ENCODE assay signal across 21 cellular contexts in genomic region chr5:59390989-59391388, GRCh38.
DNase-seq lines count a peak whose midpoint lies in the region; ATAC-seq and TF ChIP-seq lines count a peak whose summit lies in the region.
"Had no signal": no experiment of that assay in that cellular context is flagged by ENCODE, and none has a peak within 500 bp of the region (broad histone marks: within the 10 kb centered on the region; RNA-seq: fewer than 3 reads in every experiment).

No MANE protein-coding gene starts in this region.

- H3K79me1 ChIP-seq in mesendoderm (ENCODE audit: low read length): no peaks in the 10 kb centered on the region

- H3K4me3 Mint-ChIP-seq in activated B cell treated with CpG ODN at 0.5 μM for 24 hours: no peak overlapping the region
- no peak overlapping the region for H3K4me3 Mint-ChIP-seq in stimulated activated naive CD8-positive, alpha-beta T cell treated with anti-CD3 and anti-CD28 coated beads, Interleukin-15, amount 100 ng/mL, for 72 hours
- H3K4me3 Mint-ChIP-seq: CD8-positive, alpha-beta memory T cell had no signal

- no peaks in the 10 kb centered on the region for H3K27me3 Mint-ChIP-seq in activated B cell treated with CpG ODN at 0.5 μM for 24 hours
- peaks cover 8% of the 10 kb centered on the region for H3K27me3 Mint-ChIP-seq in stimulated activated naive CD8-positive, alpha-beta T cell treated with anti-CD3 and anti-CD28 coated beads, Interleukin-15, amount 100 ng/mL, for 72 hours

- H3K36me3 ChIP-seq in mesendoderm (ENCODE audit: control insufficient read depth, insufficient read depth, low read length) (no peaks in the 10 kb centered on the region), stomach smooth muscle (ENCODE audit: control insufficient read depth in 2 of 2, insufficient read depth in 2 of 2, low read length in 2 of 2) (no peaks in the 10 kb centered on the region), right lobe of liver (no peaks in the 10 kb centered on the region)
- H3K36me3 ChIP-seq: MG63 had no signal

- H3K27ac ChIP-seq in mesendoderm (ENCODE audit: low read depth, low read length) (no peak overlapping the region), stomach smooth muscle (ENCODE audit: low read length) (peak overlapping the region; percentile 7), right lobe of liver (no peak overlapping the region)
- H3K27ac ChIP-seq: 22Rv1 had no signal

- H3K9ac ChIP-seq in mesendoderm (ENCODE audit: low read length) (no peak overlapping the region), stomach smooth muscle (ENCODE audit: low read length in 2 of 2) (no peak overlapping the region)

- H2AK5ac ChIP-seq in mesendoderm (ENCODE audit: low read length): no peak overlapping the region

- H3K27me3 ChIP-seq in mesendoderm (ENCODE audit: insufficient read depth, low read length, poor library complexity) (no peaks in the 10 kb centered on the region), stomach smooth muscle (ENCODE audit: control insufficient read depth in 1 of 2, insufficient read depth in 2 of 2, low read length in 2 of 2) (no peaks in the 10 kb centered on the region), right lobe of liver (no peaks in the 10 kb centered on the region)
- H3K27me3 ChIP-seq: MG63 had no signal

- H3K9me3 Mint-ChIP-seq in activated B cell treated with CpG ODN at 0.5 μM for 24 hours: no peaks in the 10 kb centered on the region
- no peaks in the 10 kb centered on the region for H3K9me3 Mint-ChIP-seq in stimulated activated naive CD8-positive, alpha-beta T cell treated with anti-CD3 and anti-CD28 coated beads, Interleukin-15, amount 100 ng/mL, for 72 hours
- H3K9me3 Mint-ChIP-seq: CD8-positive, alpha-beta memory T cell had no signal

- H3K4me2 ChIP-seq in mesendoderm (ENCODE audit: low read length): no peak overlapping the region

- POLR2A ChIA-PET in activated B cell treated with CpG ODN at 0.5 μM for 24 hours (lab: Charles Lee): no interaction called here

- intact Hi-C loops in activated B cell treated with CpG ODN at 0.5 μM for 24 hours (cut with micrococcal nuclease) (loop anchor here (1.0 to 5.0 kb wide), 5 partner anchors 116 to 1276 kb away; no protein-coding TSS in a partner anchor), right lobe of liver (cut with DNase I) (no loop called here)

- H2BK15ac ChIP-seq in mesendoderm (replicated peaks; ENCODE audit: low read depth): peak overlapping the region; percentile 74

- H3K18ac ChIP-seq in mesendoderm (ENCODE audit: low read length): no peak overlapping the region

- peaks cover 14% of the 10 kb centered on the region for H3K4me1 Mint-ChIP-seq in activated B cell treated with CpG ODN at 0.5 μM for 24 hours
- H3K4me1 Mint-ChIP-seq in stimulated activated naive CD8-positive, alpha-beta T cell treated with anti-CD3 and anti-CD28 coated beads, Interleukin-15, amount 100 ng/mL, for 72 hours: no peaks in the 10 kb centered on the region
- H3K4me1 Mint-ChIP-seq: CD8-positive, alpha-beta memory T cell had no signal

- no peak overlapping the region for H3K4ac ChIP-seq in mesendoderm (ENCODE audit: low read depth, low read length)

- peak overlapping the region; percentile 5 for H3K27ac Mint-ChIP-seq in activated B cell treated with CpG ODN at 0.5 μM for 24 hours
- no peak overlapping the region for H3K27ac Mint-ChIP-seq in stimulated activated naive CD8-positive, alpha-beta T cell treated with anti-CD3 and anti-CD28 coated beads, Interleukin-15, amount 100 ng/mL, for 72 hours

- no peak overlapping the region for H2BK5ac ChIP-seq in mesendoderm (ENCODE audit: low read length)

- H3K4me3 ChIP-seq in mesendoderm (ENCODE audit: low read length) (no peak overlapping the region), stomach smooth muscle (ENCODE audit: low read length in 2 of 2) (no peak overlapping the region), right lobe of liver (no peak overlapping the region)
- H3K4me3 ChIP-seq: MG63 had no signal

- H3K4me1 ChIP-seq in mesendoderm (ENCODE audit: control insufficient read depth, low read depth, low read length) (no peaks in the 10 kb centered on the region), stomach smooth muscle (ENCODE audit: control insufficient read depth, insufficient read depth, low read length) (no peaks in the 10 kb centered on the region), right lobe of liver (no peaks in the 10 kb centered on the region)

- H3K56ac ChIP-seq in mesendoderm (ENCODE audit: low read length): no peak overlapping the region

- H3K79me2 ChIP-seq in mesendoderm (ENCODE audit: control insufficient read depth, insufficient read depth, low read length): no peaks in the 10 kb centered on the region

- ATAC-seq in activated B cell treated with CpG ODN at 0.5 μM for 24 hours (ENCODE audit: low read depth) (no peak), right lobe of liver (no peak), GM21717 (IDR thresholded peaks at IDR 0.05; ENCODE audit: unreplicated experiment) (no peak)
- ATAC-seq in stimulated activated naive CD8-positive, alpha-beta T cell treated with anti-CD3 and anti-CD28 coated beads, Interleukin-15, amount 100 ng/mL, for 72 hours: no peak
- ATAC-seq: HCT116, Right ventricle myocardium inferior had no signal

- no peaks in the 10 kb centered on the region for H3K36me3 Mint-ChIP-seq in activated B cell treated with CpG ODN at 0.5 μM for 24 hours (ENCODE audit: low read depth)
- H3K36me3 Mint-ChIP-seq: CD8-positive, alpha-beta memory T cell had no signal

- peak overlapping the region; percentile 92 for H2BK120ac ChIP-seq in mesendoderm (ENCODE audit: low read depth, low read length)

- no peak overlapping the region for H4K8ac ChIP-seq in mesendoderm (ENCODE audit: low read depth, low read length)

- TF ChIP-seq CTCF in activated B cell treated with CpG ODN at 0.5 μM for 24 hours (IDR thresholded peaks at IDR 0.05) (no peak), right lobe of liver (IDR thresholded peaks at IDR 0.05) (no peak)

- H3K23ac ChIP-seq in mesendoderm (ENCODE audit: low read length): no peak overlapping the region

- H4K5ac ChIP-seq in mesendoderm (ENCODE audit: low read length): no peak overlapping the region

- H3K9me3 ChIP-seq in stomach smooth muscle (ENCODE audit: control insufficient read depth in 2 of 2, low read length in 2 of 2) (no peaks in the 10 kb centered on the region), right lobe of liver (no peaks in the 10 kb centered on the region)
- H3K9me3 ChIP-seq: MG63 had no signal

- DNase-seq in NCI-H82 (lab: John Stamatoyannopoulos, UW): peak; percentile 41
- no peak for DNase-seq in NCI-H82 treated with DMSO at 0.1 percent for 48 hours (lab: John Stamatoyannopoulos, UW; ENCODE audit: unreplicated experiment)
- no peak for DNase-seq in activated B cell treated with CpG ODN at 0.5 μM for 24 hours
- DNase-seq in mesendoderm: no peak
- DNase-seq in right lobe of liver: no peak
- DNase-seq in stimulated activated naive CD8-positive, alpha-beta T cell treated with anti-CD3 and anti-CD28 coated beads, Interleukin-15, amount 100 ng/mL, for 72 hours: no peak
- DNase-seq: C1 segment of cervical spinal cord; CD8-positive, alpha-beta memory T cell; IMR-90; MG63; NCI-H1092; NCI-H1436 treated with DMSO at 0.1 percent for 48 hours; NCI-H1930; NCI-H510A; NCI-H748 treated with DMSO at 0.1 percent for 48 hours; OCI-M1 had no signal

- no peak for TF ChIP-seq POLR2A in right lobe of liver (IDR thresholded peaks at IDR 0.05)

- CTCF ChIA-PET in activated B cell treated with CpG ODN at 0.5 μM for 24 hours (lab: Charles Lee): interaction anchor here (1.0 to 7.3 kb wide), 9 partner anchors 9 to 1278 kb away, joined by 3 to 66 read pairs (median 5); no protein-coding TSS in a partner anchor
